2 cellular contexts compared by ENCODE assay signal in the genomic region with DNA sequence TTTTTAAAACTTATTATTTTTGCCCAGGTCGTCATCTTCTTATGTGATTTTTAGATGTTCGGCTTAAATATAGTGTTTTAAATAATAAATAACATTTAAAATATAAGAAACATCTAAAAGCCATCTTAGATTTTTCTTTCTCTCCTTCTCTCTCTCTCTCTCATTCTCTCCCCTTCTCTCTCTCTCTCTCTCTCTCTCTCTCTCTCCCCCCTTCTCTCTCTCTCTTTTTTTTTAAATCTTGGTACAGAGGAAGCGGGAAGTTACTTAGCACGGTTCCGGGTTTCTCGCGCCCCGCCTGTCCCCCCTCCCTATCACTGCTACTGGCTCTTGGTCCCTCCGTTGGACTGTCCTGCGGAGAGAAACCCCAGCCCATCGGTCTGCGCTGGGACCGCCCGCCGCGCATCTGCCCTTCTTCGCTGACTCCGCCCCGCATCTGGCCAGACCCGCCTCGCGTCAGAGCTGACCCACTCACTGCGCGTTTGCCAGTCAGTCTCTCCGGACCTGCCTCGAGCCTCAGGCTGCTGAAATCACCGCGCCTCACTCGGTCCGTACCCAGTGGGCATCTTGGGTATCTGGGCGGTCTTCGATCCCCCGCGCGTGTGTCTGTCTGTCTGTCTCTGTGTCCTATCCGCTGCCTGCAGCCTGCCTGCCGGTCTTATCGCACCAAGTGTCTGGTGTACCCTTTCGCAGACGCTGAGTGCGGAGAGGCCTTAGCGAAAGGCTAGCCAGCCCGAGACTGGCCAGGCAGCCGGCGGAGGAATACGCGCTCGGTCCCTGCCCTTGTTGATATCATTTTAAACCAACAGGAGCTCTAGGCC.
A peak's percentile ranks its signal among the peaks of the same experiment; 100 is the strongest.
TF ChIP-seq lines count a peak whose summit lies in the region.

A gene (plus strand): TSS at position 489 of the 818 bp plus-strand sequence. CDS start 739 bp downstream, outside the sequence.

TF ChIP-seq in liver, 16 proteins besides CTCF, POLR2A, EP300 and RAD21:
- TF ChIP-seq, protein P1, sequence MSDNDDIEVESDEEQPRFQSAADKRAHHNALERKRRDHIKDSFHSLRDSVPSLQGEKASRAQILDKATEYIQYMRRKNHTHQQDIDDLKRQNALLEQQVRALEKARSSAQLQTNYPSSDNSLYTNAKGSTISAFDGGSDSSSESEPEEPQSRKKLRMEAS (IDR thresholded peaks at IDR 0.05): no peak
- peak; percentile 9 to 34 for TF ChIP-seq RXRA (IDR thresholded peaks at IDR 0.05)
- TF ChIP-seq EGR1 (IDR thresholded peaks at IDR 0.05; ENCODE audit: low read depth in 2 of 2): no peak
- TF ChIP-seq HNF4G (IDR thresholded peaks at IDR 0.05): no peak
- no peak for TF ChIP-seq SP1 (IDR thresholded peaks at IDR 0.05)
- TF ChIP-seq, protein P2, sequence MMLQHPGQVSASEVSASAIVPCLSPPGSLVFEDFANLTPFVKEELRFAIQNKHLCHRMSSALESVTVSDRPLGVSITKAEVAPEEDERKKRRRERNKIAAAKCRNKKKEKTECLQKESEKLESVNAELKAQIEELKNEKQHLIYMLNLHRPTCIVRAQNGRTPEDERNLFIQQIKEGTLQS (IDR thresholded peaks at IDR 0.05): no peak

TF ChIP-seq in HepG2, 621 proteins besides CTCF, POLR2A, EP300 and RAD21:
- TF ChIP-seq ZNF589 (CRISPR knock-in tag; conservative IDR thresholded peaks at IDR 0.05): no peak
- no peak for TF ChIP-seq ZNF343 (CRISPR knock-in tag; IDR thresholded peaks at IDR 0.05)
- TF ChIP-seq, protein P3, sequence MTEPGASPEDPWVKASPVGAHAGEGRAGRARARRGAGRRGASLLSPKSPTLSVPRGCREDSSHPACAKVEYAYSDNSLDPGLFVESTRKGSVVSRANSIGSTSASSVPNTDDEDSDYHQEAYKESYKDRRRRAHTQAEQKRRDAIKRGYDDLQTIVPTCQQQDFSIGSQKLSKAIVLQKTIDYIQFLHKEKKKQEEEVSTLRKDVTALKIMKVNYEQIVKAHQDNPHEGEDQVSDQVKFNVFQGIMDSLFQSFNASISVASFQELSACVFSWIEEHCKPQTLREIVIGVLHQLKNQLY (CRISPR knock-in tag; IDR thresholded peaks at IDR 0.05): no peak
TF ChIP-seq in HepG2: peak in this region for 0.
